ENCODE assay signal across 1 cellular context in the genomic region with DNA sequence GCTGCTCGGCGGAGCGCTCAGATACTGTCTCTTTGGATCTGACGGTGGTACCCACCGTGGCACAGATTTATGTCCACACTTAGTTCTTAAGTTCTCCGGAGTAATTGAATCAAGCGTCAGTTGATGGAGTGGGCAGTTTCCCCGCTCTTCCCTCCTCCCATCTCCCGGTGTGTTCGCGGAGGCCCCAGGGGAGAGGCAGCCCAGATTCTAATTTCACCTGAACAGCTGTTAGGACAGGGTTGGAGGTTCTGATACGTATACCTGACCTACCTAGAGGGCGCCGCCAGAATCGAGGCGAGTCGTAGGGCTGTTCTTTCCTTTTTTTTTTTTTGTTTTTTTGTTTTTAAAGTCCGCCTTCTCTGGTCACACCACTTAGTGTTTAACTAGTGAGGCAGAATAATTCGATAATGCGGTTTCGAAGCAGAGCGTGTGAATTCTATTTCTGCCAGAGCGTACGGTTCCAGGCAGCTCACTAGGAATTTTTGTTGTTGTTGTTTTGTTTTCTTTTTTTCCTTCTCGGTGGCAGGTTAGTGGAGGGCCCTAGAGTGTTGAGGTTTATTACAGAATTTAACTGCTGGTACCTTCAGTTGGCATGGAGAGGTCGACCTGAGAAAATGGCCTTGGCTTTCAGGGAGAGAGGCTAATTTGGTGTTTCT.
A peak's percentile ranks its signal among the peaks of the same experiment; 100 is the strongest.
TF ChIP-seq lines count a peak whose summit lies in the region.

No MANE protein-coding gene starts in this region.

TF ChIP-seq in HEK293, 187 proteins besides CTCF, POLR2A, EP300 and RAD21 (continued from another document and continues in another):
- TF ChIP-seq, protein P1, sequence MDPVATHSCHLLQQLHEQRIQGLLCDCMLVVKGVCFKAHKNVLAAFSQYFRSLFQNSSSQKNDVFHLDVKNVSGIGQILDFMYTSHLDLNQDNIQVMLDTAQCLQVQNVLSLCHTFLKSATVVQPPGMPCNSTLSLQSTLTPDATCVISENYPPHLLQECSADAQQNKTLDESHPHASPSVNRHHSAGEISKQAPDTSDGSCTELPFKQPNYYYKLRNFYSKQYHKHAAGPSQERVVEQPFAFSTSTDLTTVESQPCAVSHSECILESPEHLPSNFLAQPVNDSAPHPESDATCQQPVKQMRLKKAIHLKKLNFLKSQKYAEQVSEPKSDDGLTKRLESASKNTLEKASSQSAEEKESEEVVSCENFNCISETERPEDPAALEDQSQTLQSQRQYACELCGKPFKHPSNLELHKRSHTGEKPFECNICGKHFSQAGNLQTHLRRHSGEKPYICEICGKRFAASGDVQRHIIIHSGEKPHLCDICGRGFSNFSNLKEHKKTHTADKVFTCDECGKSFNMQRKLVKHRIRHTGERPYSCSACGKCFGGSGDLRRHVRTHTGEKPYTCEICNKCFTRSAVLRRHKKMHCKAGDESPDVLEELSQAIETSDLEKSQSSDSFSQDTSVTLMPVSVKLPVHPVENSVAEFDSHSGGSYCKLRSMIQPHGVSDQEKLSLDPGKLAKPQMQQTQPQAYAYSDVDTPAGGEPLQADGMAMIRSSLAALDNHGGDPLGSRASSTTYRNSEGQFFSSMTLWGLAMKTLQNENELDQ (tag by site-specific recombination; IDR thresholded peaks at IDR 0.05; ENCODE audit: low read depth) = no peak
- TF ChIP-seq ZBTB17 (tag by site-specific recombination; IDR thresholded peaks at IDR 0.05) = peak; percentile 58
- TF ChIP-seq, protein P2, sequence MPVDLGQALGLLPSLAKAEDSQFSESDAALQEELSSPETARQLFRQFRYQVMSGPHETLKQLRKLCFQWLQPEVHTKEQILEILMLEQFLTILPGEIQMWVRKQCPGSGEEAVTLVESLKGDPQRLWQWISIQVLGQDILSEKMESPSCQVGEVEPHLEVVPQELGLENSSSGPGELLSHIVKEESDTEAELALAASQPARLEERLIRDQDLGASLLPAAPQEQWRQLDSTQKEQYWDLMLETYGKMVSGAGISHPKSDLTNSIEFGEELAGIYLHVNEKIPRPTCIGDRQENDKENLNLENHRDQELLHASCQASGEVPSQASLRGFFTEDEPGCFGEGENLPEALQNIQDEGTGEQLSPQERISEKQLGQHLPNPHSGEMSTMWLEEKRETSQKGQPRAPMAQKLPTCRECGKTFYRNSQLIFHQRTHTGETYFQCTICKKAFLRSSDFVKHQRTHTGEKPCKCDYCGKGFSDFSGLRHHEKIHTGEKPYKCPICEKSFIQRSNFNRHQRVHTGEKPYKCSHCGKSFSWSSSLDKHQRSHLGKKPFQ (tag by site-specific recombination; IDR thresholded peaks at IDR 0.05) = peak; percentile 98
- TF ChIP-seq ZNF202 (tag by site-specific recombination; IDR thresholded peaks at IDR 0.05; ENCODE audit: borderline replicate concordance) = no peak
- 0 out of 2 replicates have a peak, but pooled peaks have one; percentile 5 for TF ChIP-seq IKZF3 (tag by site-specific recombination; IDR thresholded peaks at IDR 0.05)
- TF ChIP-seq, protein P3, sequence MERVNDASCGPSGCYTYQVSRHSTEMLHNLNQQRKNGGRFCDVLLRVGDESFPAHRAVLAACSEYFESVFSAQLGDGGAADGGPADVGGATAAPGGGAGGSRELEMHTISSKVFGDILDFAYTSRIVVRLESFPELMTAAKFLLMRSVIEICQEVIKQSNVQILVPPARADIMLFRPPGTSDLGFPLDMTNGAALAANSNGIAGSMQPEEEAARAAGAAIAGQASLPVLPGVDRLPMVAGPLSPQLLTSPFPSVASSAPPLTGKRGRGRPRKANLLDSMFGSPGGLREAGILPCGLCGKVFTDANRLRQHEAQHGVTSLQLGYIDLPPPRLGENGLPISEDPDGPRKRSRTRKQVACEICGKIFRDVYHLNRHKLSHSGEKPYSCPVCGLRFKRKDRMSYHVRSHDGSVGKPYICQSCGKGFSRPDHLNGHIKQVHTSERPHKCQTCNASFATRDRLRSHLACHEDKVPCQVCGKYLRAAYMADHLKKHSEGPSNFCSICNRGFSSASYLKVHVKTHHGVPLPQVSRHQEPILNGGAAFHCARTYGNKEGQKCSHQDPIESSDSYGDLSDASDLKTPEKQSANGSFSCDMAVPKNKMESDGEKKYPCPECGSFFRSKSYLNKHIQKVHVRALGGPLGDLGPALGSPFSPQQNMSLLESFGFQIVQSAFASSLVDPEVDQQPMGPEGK (tag by site-specific recombination; IDR thresholded peaks at IDR 0.05) = 0 out of 2 replicates have a peak, but pooled peaks have one; percentile 41
- TF ChIP-seq ZNF2 (tag by site-specific recombination; IDR thresholded peaks at IDR 0.05) = peak; percentile 68
- TF ChIP-seq, protein P4, sequence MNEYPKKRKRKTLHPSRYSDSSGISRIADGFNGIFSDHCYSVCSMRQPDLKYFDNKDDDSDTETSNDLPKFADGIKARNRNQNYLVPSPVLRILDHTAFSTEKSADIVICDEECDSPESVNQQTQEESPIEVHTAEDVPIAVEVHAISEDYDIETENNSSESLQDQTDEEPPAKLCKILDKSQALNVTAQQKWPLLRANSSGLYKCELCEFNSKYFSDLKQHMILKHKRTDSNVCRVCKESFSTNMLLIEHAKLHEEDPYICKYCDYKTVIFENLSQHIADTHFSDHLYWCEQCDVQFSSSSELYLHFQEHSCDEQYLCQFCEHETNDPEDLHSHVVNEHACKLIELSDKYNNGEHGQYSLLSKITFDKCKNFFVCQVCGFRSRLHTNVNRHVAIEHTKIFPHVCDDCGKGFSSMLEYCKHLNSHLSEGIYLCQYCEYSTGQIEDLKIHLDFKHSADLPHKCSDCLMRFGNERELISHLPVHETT (tag by site-specific recombination; IDR thresholded peaks at IDR 0.05) = peak; percentile 75
- TF ChIP-seq SP2 (tag by site-specific recombination; IDR thresholded peaks at IDR 0.05) = peak; percentile 26; the same call in 1 of the 2 replicates
- no peak for TF ChIP-seq MYNN (tag by site-specific recombination; IDR thresholded peaks at IDR 0.05; ENCODE audit: borderline replicate concordance)
- peak; percentile 96 for TF ChIP-seq ZEB2 (tag by site-specific recombination; IDR thresholded peaks at IDR 0.05)
- no peak for TF ChIP-seq OSR2 (tag by site-specific recombination; IDR thresholded peaks at IDR 0.05)
- peak; percentile 10; the same call in 1 of the 2 replicates for TF ChIP-seq ZNF394 (tag by site-specific recombination; IDR thresholded peaks at IDR 0.05; ENCODE audit: borderline replicate concordance)
- TF ChIP-seq BCL11A (tag by site-specific recombination; IDR thresholded peaks at IDR 0.05; ENCODE audit: low read depth) = no peak
- TF ChIP-seq, protein P5, sequence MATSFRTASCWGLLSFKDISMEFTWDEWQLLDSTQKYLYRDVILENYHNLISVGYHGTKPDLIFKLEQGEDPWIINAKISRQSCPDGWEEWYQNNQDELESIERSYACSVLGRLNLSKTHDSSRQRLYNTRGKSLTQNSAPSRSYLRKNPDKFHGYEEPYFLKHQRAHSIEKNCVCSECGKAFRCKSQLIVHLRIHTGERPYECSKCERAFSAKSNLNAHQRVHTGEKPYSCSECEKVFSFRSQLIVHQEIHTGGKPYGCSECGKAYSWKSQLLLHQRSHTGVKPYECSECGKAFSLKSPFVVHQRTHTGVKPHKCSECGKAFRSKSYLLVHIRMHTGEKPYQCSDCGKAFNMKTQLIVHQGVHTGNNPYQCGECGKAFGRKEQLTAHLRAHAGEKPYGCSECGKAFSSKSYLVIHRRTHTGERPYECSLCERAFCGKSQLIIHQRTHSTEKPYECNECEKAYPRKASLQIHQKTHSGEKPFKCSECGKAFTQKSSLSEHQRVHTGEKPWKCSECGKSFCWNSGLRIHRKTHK (tag by site-specific recombination; IDR thresholded peaks at IDR 0.05) = no peak
- no peak for TF ChIP-seq ZNF292 (tag by site-specific recombination; IDR thresholded peaks at IDR 0.05; ENCODE audit: borderline replicate concordance, low read depth)
- TF ChIP-seq ZNF24 (tag by site-specific recombination; IDR thresholded peaks at IDR 0.05) = 0 out of 2 replicates have a peak, but pooled peaks have one; percentile 14
- TF ChIP-seq, protein P6, sequence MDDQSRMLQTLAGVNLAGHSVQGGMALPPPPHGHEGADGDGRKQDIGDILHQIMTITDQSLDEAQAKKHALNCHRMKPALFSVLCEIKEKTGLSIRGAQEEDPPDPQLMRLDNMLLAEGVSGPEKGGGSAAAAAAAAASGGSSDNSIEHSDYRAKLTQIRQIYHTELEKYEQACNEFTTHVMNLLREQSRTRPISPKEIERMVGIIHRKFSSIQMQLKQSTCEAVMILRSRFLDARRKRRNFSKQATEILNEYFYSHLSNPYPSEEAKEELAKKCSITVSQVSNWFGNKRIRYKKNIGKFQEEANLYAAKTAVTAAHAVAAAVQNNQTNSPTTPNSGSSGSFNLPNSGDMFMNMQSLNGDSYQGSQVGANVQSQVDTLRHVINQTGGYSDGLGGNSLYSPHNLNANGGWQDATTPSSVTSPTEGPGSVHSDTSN (CRISPR knock-in tag; IDR thresholded peaks at IDR 0.05) = no peak
- TF ChIP-seq ZIC2 (tag by site-specific recombination; IDR thresholded peaks at IDR 0.05) = no peak
- TF ChIP-seq, protein P7, sequence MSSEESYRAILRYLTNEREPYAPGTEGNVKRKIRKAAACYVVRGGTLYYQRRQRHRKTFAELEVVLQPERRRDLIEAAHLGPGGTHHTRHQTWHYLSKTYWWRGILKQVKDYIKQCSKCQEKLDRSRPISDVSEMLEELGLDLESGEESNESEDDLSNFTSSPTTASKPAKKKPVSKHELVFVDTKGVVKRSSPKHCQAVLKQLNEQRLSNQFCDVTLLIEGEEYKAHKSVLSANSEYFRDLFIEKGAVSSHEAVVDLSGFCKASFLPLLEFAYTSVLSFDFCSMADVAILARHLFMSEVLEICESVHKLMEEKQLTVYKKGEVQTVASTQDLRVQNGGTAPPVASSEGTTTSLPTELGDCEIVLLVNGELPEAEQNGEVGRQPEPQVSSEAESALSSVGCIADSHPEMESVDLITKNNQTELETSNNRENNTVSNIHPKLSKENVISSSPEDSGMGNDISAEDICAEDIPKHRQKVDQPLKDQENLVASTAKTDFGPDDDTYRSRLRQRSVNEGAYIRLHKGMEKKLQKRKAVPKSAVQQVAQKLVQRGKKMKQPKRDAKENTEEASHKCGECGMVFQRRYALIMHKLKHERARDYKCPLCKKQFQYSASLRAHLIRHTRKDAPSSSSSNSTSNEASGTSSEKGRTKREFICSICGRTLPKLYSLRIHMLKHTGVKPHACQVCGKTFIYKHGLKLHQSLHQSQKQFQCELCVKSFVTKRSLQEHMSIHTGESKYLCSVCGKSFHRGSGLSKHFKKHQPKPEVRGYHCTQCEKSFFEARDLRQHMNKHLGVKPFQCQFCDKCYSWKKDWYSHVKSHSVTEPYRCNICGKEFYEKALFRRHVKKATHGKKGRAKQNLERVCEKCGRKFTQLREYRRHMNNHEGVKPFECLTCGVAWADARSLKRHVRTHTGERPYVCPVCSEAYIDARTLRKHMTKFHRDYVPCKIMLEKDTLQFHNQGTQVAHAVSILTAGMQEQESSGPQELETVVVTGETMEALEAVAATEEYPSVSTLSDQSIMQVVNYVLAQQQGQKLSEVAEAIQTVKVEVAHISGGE (tag by site-specific recombination; conservative IDR thresholded peaks at IDR 0.05; ENCODE audit: low read depth) = no peak
- no peak for TF ChIP-seq ZBTB7A (tag by site-specific recombination; IDR thresholded peaks at IDR 0.05; ENCODE audit: low read depth)
- TF ChIP-seq ZNF121 (tag by site-specific recombination; IDR thresholded peaks at IDR 0.05) = no peak
- no peak for TF ChIP-seq ZNF133 (tag by site-specific recombination; IDR thresholded peaks at IDR 0.05)
- TF ChIP-seq ZNF670 (tag by site-specific recombination; IDR thresholded peaks at IDR 0.05; ENCODE audit: low read depth) = no peak
- TF ChIP-seq FEZF1 (tag by site-specific recombination; IDR thresholded peaks at IDR 0.05) = 0 out of 2 replicates have a peak, but pooled peaks have one; percentile 21
- no peak for TF ChIP-seq ZNF146 (tag by site-specific recombination; IDR thresholded peaks at IDR 0.05)
- no peak for TF ChIP-seq ZNF248 (tag by site-specific recombination; IDR thresholded peaks at IDR 0.05)
- no peak for TF ChIP-seq ZNF211 (tag by site-specific recombination; IDR thresholded peaks at IDR 0.05; ENCODE audit: low read depth)
- TF ChIP-seq, protein P8, sequence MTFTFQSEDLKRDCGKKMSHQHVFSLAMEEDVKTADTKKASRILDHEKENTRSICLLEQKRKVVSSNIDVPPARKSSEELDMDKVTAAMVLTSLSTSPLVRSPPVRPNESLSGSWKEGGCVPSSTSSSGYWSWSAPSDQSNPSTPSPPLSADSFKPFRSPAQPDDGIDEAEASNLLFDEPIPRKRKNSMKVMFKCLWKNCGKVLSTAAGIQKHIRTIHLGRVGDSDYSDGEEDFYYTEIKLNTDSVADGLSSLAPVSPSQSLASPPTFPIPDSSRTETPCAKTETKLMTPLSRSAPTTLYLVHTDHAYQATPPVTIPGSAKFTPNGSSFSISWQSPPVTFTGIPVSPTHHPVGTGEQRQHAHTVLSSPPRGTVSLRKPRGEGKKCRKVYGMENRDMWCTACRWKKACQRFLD (tag by site-specific recombination; IDR thresholded peaks at IDR 0.05) = no peak
- no peak for TF ChIP-seq ZNF555 (tag by site-specific recombination; conservative IDR thresholded peaks at IDR 0.05)
- TF ChIP-seq, protein P9, sequence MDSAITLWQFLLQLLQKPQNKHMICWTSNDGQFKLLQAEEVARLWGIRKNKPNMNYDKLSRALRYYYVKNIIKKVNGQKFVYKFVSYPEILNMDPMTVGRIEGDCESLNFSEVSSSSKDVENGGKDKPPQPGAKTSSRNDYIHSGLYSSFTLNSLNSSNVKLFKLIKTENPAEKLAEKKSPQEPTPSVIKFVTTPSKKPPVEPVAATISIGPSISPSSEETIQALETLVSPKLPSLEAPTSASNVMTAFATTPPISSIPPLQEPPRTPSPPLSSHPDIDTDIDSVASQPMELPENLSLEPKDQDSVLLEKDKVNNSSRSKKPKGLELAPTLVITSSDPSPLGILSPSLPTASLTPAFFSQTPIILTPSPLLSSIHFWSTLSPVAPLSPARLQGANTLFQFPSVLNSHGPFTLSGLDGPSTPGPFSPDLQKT (IDR thresholded peaks at IDR 0.05; ENCODE audit: borderline replicate concordance, low read depth, low read length) = no peak
- TF ChIP-seq ZNF596 (tag by site-specific recombination; IDR thresholded peaks at IDR 0.05) = no peak
- no peak for TF ChIP-seq ZSCAN23 (tag by site-specific recombination; IDR thresholded peaks at IDR 0.05)
- TF ChIP-seq, protein P10, sequence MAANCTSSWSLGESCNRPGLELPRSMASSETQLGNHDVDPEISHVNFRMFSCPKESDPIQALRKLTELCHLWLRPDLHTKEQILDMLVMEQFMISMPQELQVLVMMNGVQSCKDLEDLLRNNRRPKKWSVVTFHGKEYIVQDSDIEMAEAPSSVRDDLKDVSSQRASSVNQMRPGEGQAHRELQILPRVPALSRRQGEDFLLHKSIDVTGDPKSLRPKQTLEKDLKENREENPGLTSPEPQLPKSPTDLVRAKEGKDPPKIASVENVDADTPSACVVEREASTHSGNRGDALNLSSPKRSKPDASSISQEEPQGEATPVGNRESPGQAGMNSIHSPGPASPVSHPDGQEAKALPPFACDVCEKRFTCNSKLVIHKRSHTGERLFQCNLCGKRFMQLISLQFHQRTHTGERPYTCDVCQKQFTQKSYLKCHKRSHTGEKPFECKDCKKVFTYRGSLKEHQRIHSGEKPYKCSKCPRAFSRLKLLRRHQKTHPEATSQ (tag by site-specific recombination; IDR thresholded peaks at IDR 0.05) = no peak
- TF ChIP-seq ZNF140 (tag by site-specific recombination; IDR thresholded peaks at IDR 0.05) = no peak
- peak; percentile 65 for TF ChIP-seq GLIS1 (tag by site-specific recombination; IDR thresholded peaks at IDR 0.05)
- TF ChIP-seq ZNF155 (tag by site-specific recombination; IDR thresholded peaks at IDR 0.05) = no peak
- TF ChIP-seq GFI1B (tag by site-specific recombination; IDR thresholded peaks at IDR 0.05) = peak; percentile 33; the same call in 1 of the 2 replicates
- no peak for TF ChIP-seq ZNF610 (tag by site-specific recombination; IDR thresholded peaks at IDR 0.05; ENCODE audit: borderline replicate concordance)
